11 cellular contexts compared by ENCODE assay signal in genomic region chr11:118678908-118679307, GRCh38. TPM values are rescaled to one million over a fixed set of nuclear protein-coding genes. Genes with fewer than 3 reads are reported as not detected.
A peak's percentile ranks its signal among the peaks of the same experiment; 100 is the strongest.
DNase-seq lines count a peak whose midpoint lies in the region; ATAC-seq, FAIRE-seq and TF ChIP-seq lines count a peak whose summit lies in the region.
"Not testable (repeated sequence)": the region's sequence is repeated elsewhere in the genome, so short reads cannot be mapped to it uniquely, and the experiment has no call there.
"Had no signal": no experiment of that assay in that cellular context is flagged by ENCODE, and none has a peak within 500 bp of the region (broad histone marks: within the 10 kb centered on the region; RNA-seq: fewer than 3 reads in every experiment).

No MANE protein-coding gene starts in this region.

- intact Hi-C loops in esophagus squamous epithelium (cut with DNase I); heart right ventricle (cut with DNase I); left lung (cut with DNase I); transverse colon (cut with DNase I; ENCODE audit: low total_unique reads): not testable (repeated sequence)

- not testable (repeated sequence) for TF ChIP-seq EP300 in transverse colon (IDR thresholded peaks at IDR 0.05; ENCODE audit: low read depth)

- not testable (repeated sequence) for H3K9me3 ChIP-seq in esophagus squamous epithelium, heart right ventricle, left lung, transverse colon

- H3K4me3 Mint-ChIP-seq in osteocyte (ENCODE audit: unreplicated experiment), result not testable (repeated sequence)

- not testable (repeated sequence) for H3K9me3 Mint-ChIP-seq in osteocyte (ENCODE audit: unreplicated experiment)

- not testable (repeated sequence) for H3K4me1 Mint-ChIP-seq in osteocyte (ENCODE audit: unreplicated experiment)

- H3K27ac ChIP-seq in esophagus squamous epithelium (peak overlapping the region; percentile 29 to 74 (median 64)), transverse colon (peak overlapping the region in 2 of 4 donors; percentile 63 to 65)
- H3K27ac ChIP-seq in heart right ventricle, left lung: not testable (repeated sequence)

- not testable (repeated sequence) for FAIRE-seq in bronchial epithelial cell (lab: Jason Lieb, UNC)

- ATAC-seq in heart right ventricle, result peak in 7 of 8 donors; percentile 29 to 77 (median 64)
- ATAC-seq in left lung, result peak; percentile 86

- not testable (repeated sequence) for H3K27me3 ChIP-seq in bronchial epithelial cell (ENCODE audit: control insufficient read depth, insufficient read depth, low read length); esophagus squamous epithelium; heart right ventricle; left lung; transverse colon

- in situ Hi-C loops in SK-MEL-5 (cut with HindIII; ENCODE audit: low pct_unique_long_range_greater_than_20kb, low sequenced_read_pairs), result not testable (repeated sequence)
- in situ Hi-C loops in transverse colon (cut with MboI; ENCODE audit: low pct_ligation_motif_present in 1 of 4, low pct_unique_long_range_greater_than_20kb in 1 of 4, low sequenced_read_pairs in 3 of 4), result loop anchor here in 2 of 4 donors (25.0 kb wide), 2 partner anchors 108 to 283 kb away; partner anchors contain the start of genes DDX6 (in 1 of the 2), FOXR1 (in 1 of the 2) and UPK2 (in 1 of the 2)

- TF ChIP-seq CTCF in bronchial epithelial cell (IDR thresholded peaks at IDR 0.05; ENCODE audit: insufficient read depth, low read length, severe bottlenecking) (peak; percentile 10), heart right ventricle (IDR thresholded peaks at IDR 0.05) (peak in 3 of 9 donors; percentile 24 to 30 (median 29)), osteocyte (IDR thresholded peaks at IDR 0.05) (peak; percentile 10), transverse colon (IDR thresholded peaks at IDR 0.05) (peak in 2 of 5 experiments; percentile 16 to 23)
- TF ChIP-seq CTCF in esophagus squamous epithelium (IDR thresholded peaks at IDR 0.05); left lung (IDR thresholded peaks at IDR 0.05): not testable (repeated sequence)

- H3K36me3 Mint-ChIP-seq in osteocyte (ENCODE audit: unreplicated experiment), result not testable (repeated sequence)

- peaks cover 14% of the 10 kb centered on the region for H3K27me3 Mint-ChIP-seq in osteocyte (ENCODE audit: unreplicated experiment)

- 35 to 37% methylated on average over 8 to 9 of the region's 11 CpGs for WGBS in esophagus squamous epithelium, 2 donors
- 37 to 46% methylated on average over 11 of the region's 11 CpGs for WGBS in heart right ventricle, 2 donors
- WGBS in transverse colon (ENCODE audit: low coverage in 1 of 2), 2 donors, result 31% methylated on average over 11 of the region's 11 CpGs; no CpG with 5 or more reads in 1 of the 2 donors

- not testable (repeated sequence) for H3K27ac Mint-ChIP-seq in osteocyte (ENCODE audit: unreplicated experiment)

- H3K4me3 ChIP-seq in bronchial epithelial cell (ENCODE audit: low read depth, low read length); heart right ventricle; left lung: not testable (repeated sequence)
- H3K4me3 ChIP-seq in esophagus squamous epithelium (peak overlapping the region in 2 of 4 donors; percentile 15 to 20), transverse colon (peak overlapping the region in 1 of 4 donors; percentile 14)

- DNase-seq in ELR (ENCODE audit: low read depth) (peak; percentile 32), SK-MEL-5 (ENCODE audit: low read depth, low spot score) (peak; percentile 25), heart right ventricle (peak in 1 of 2 donors; percentile 53), transverse colon (peak; percentile 47)
- DNase-seq in bronchial epithelial cell (ENCODE audit: low read depth); esophagus squamous epithelium (lab: John Stamatoyannopoulos, UW); left lung; osteocyte (ENCODE audit: extremely low spot score, unreplicated experiment): not testable (repeated sequence)

- H3K4me1 ChIP-seq in esophagus squamous epithelium, result peaks cover 0 to 37% (median 12%) of the 10 kb centered on the region in 3 donors
- H3K4me1 ChIP-seq in heart right ventricle, left lung, transverse colon: not testable (repeated sequence)

- H3K36me3 ChIP-seq in bronchial epithelial cell (ENCODE audit: control insufficient read depth, insufficient read depth, low read length); esophagus squamous epithelium; heart right ventricle; left lung; transverse colon: not testable (repeated sequence)

- TF ChIP-seq POLR2A in esophagus squamous epithelium (IDR thresholded peaks at IDR 0.05); transverse colon (IDR thresholded peaks at IDR 0.05): not testable (repeated sequence)

RNA-seq across cellular contexts. Expression of gene TREH, which starts 0.5 kb away (rescaled TPM):
- 0.03 and 0.13 TPM in 2 replicates for total RNA-seq in SK-MEL-5 (2014; rRNA removed; shearing (Covaris generic))
- polyA plus RNA-seq in SK-MEL-5 (2015; cell fraction: cytosol; rRNA removed), result not detected in 2 replicates
- not detected in 2 replicates for polyA plus RNA-seq in SK-MEL-5 (2015; cell fraction: nucleus; rRNA removed)
- not detected in 2 replicates for total RNA-seq in bronchial epithelial cell
- under 1 TPM in 2 of 4 donors, not detected in 2; 0.09 to 0.57 TPM for total RNA-seq in esophagus squamous epithelium
- total RNA-seq in heart right ventricle, result under 1 TPM in 1 of 10 donors, not detected in 9; 0.11 TPM
- 1 to 10 TPM in 1 of 2 donors, under 1 TPM in 1; 0.83 to 4.8 TPM for polyA plus RNA-seq in heart right ventricle
- total RNA-seq in left lung, result not detected
- not detected in 2 replicates for total RNA-seq in osteocyte
- total RNA-seq in transverse colon, result 1 to 10 TPM in 2 of 4 donors, not detected in 2; 4.9 to 5.6 TPM
- total RNA-seq: natural killer cell treated with Interleukin-12 subunit alpha and Interleukin-12 subunit beta and Interleukin-15 and Interleukin-18, amount 100 ng/mL, for 72 hours; psoas muscle; temporal lobe had no signal
